Comparison of ENCODE assay signal across 16 cellular contexts in genomic region chr4:156495836-156496235, GRCh38.
DNase-seq lines count a peak whose midpoint lies in the region; ATAC-seq and TF ChIP-seq lines count a peak whose summit lies in the region.
"Had no signal": no experiment of that assay in that cellular context is flagged by ENCODE, and none has a peak within 500 bp of the region (broad histone marks: within the 10 kb centered on the region; RNA-seq: fewer than 3 reads in every experiment).

No MANE protein-coding gene starts in this region.

- DNase-seq in mammary epithelial cell (peak; percentile 2), breast epithelium (ENCODE audit: low spot score in 2 of 2) (no peak), PC-3 (peak; percentile 20), fibroblast of villous mesenchyme (ENCODE audit: low read depth) (peak; percentile 19), smooth muscle cell (lab: John Stamatoyannopoulos, UW; ENCODE audit: unreplicated experiment) (no peak), OCI-LY7 (ENCODE audit: low spot score) (no peak), stomach (no peak)
- DNase-seq: AML-193; Caco-2; CD8-positive, alpha-beta memory T cell; DND-41; GF-D8; H7 had no signal

- ATAC-seq in PC-3 (peak; percentile 43), GM21423 (IDR thresholded peaks at IDR 0.05; ENCODE audit: unreplicated experiment) (no peak)

- BruUV-seq in mammary epithelial cell (replicated peaks; lab: Mats Ljungman, UMichigan) (no TSS peak), PC-3 (replicated peaks; lab: Mats Ljungman, UMichigan) (no TSS peak), OCI-LY7 (replicated peaks; lab: Mats Ljungman, UMichigan) (no TSS peak)

- H3K4me1 ChIP-seq in mammary epithelial cell (ENCODE audit: insufficient read depth, low read length) (no peaks in the 10 kb centered on the region), breast epithelium (no peaks in the 10 kb centered on the region), PC-3 (ENCODE audit: insufficient read depth, low read length) (0 out of 2 replicates have a peak, but pooled peaks cover 7% of the 10 kb centered on the region), smooth muscle cell (ENCODE audit: low read depth) (no peaks in the 10 kb centered on the region), OCI-LY7 (ENCODE audit: insufficient read depth, low read length, poor library complexity, severe bottlenecking) (no peaks in the 10 kb centered on the region), stomach (no peaks in the 10 kb centered on the region)
- H3K4me1 ChIP-seq: Caco-2 had no signal

- H3K27me3 ChIP-seq in mammary epithelial cell (ENCODE audit: insufficient read depth, low read length) = no peaks in the 10 kb centered on the region
- no peaks in the 10 kb centered on the region for H3K27me3 ChIP-seq in breast epithelium
- H3K27me3 ChIP-seq in PC-3 (ENCODE audit: low read length) = no peaks in the 10 kb centered on the region
- H3K27me3 ChIP-seq in smooth muscle cell (ENCODE audit: low read depth) = no peaks in the 10 kb centered on the region
- no peaks in the 10 kb centered on the region for H3K27me3 ChIP-seq in stomach
- H3K27me3 ChIP-seq: BLaER1 had no signal

- POLR2A ChIA-PET in PC-3 (lab: Charles Lee; ENCODE audit: unreplicated experiment) = no interaction called here
- POLR2A ChIA-PET in OCI-LY7 (lab: Charles Lee) = no interaction called here

- H3K9me3 ChIP-seq in mammary epithelial cell (replicated peaks; ENCODE audit: insufficient read depth, low read length) (no peaks in the 10 kb centered on the region), breast epithelium (no peaks in the 10 kb centered on the region), PC-3 (ENCODE audit: low read length) (no peaks in the 10 kb centered on the region), smooth muscle cell (replicated peaks; ENCODE audit: low read depth) (no peaks in the 10 kb centered on the region), OCI-LY7 (ENCODE audit: low read length) (no peaks in the 10 kb centered on the region), stomach (no peaks in the 10 kb centered on the region)
- H3K9me3 ChIP-seq: BLaER1, Caco-2 had no signal

- 6% methylated on average over 1 of the region's 1 CpG for WGBS in mammary epithelial cell (ENCODE audit: low coverage, missing lambda C conversion rate)
- WGBS in smooth muscle cell (ENCODE audit: low lambda C conversion rate) = 64% methylated on average over 1 of the region's 1 CpG
- WGBS in stomach, 5 donors = 36 to 59% (median 46%) methylated on average over 1 of the region's 1 CpG

- no peak overlapping the region for H3K27ac ChIP-seq in mammary epithelial cell (ENCODE audit: insufficient read depth, low read depth, low read length)
- no peak overlapping the region for H3K27ac ChIP-seq in breast epithelium
- H3K27ac ChIP-seq in PC-3 (ENCODE audit: low read length) = peak overlapping the region; percentile 40
- no peak overlapping the region for H3K27ac ChIP-seq in smooth muscle cell (ENCODE audit: low read depth)
- no peak overlapping the region for H3K27ac ChIP-seq in OCI-LY7 (ENCODE audit: low read depth, low read length, poor library complexity, severe bottlenecking)
- no peak overlapping the region for H3K27ac ChIP-seq in stomach
- H3K27ac ChIP-seq: 22Rv1, BLaER1 had no signal

- H3K4me3 ChIP-seq in mammary epithelial cell (replicated peaks in 1 of 3; ENCODE audit: insufficient read depth in 1 of 3, low read depth in 2 of 3, low read length in 3 of 3) = no peak overlapping the region
- no peak overlapping the region for H3K4me3 ChIP-seq in breast epithelium
- no peak overlapping the region for H3K4me3 ChIP-seq in PC-3 (ENCODE audit: low read length)
- no peak overlapping the region for H3K4me3 ChIP-seq in fibroblast of villous mesenchyme (ENCODE audit: low read depth, low read length)
- no peak overlapping the region for H3K4me3 ChIP-seq in smooth muscle cell
- no peak overlapping the region for H3K4me3 ChIP-seq in OCI-LY7 (ENCODE audit: low read depth, low read length, poor library complexity, severe bottlenecking)
- no peak overlapping the region for H3K4me3 ChIP-seq in stomach
- H3K4me3 ChIP-seq: BLaER1 had no signal

- H3K36me3 ChIP-seq in mammary epithelial cell (ENCODE audit: insufficient read depth, low read length) (no peaks in the 10 kb centered on the region), breast epithelium (no peaks in the 10 kb centered on the region), PC-3 (ENCODE audit: low read depth, low read length) (no peaks in the 10 kb centered on the region), smooth muscle cell (ENCODE audit: low read depth) (no peaks in the 10 kb centered on the region), OCI-LY7 (ENCODE audit: insufficient read depth, low read length) (no peaks in the 10 kb centered on the region), stomach (no peaks in the 10 kb centered on the region)
- H3K36me3 ChIP-seq: BLaER1 had no signal

- CTCF ChIA-PET in mammary epithelial cell (lab: Charles Lee; ENCODE audit: low non-redundant PET) = no interaction called here
- CTCF ChIA-PET in PC-3 (lab: Charles Lee) = no interaction called here
- CTCF ChIA-PET in OCI-LY7 (lab: Charles Lee; ENCODE audit: unreplicated experiment) = no interaction called here

- H3K79me2 ChIP-seq in mammary epithelial cell (ENCODE audit: insufficient read depth, low read length) (no peaks in the 10 kb centered on the region), PC-3 (ENCODE audit: low read length) (no peaks in the 10 kb centered on the region), smooth muscle cell (ENCODE audit: low read depth) (no peaks in the 10 kb centered on the region), OCI-LY7 (ENCODE audit: insufficient read depth, low read depth, low read length) (no peaks in the 10 kb centered on the region)

- TF ChIP-seq CTCF in mammary epithelial cell (conservative IDR thresholded peaks at IDR 0.05 in 1 of 2, IDR thresholded peaks at IDR 0.05 in 1 of 2; ENCODE audit: extremely low read depth in 1 of 2, insufficient read depth in 1 of 2, low read depth in 1 of 2, low read length in 2 of 2) = no peak
- TF ChIP-seq CTCF in breast epithelium (IDR thresholded peaks at IDR 0.05) = no peak
- TF ChIP-seq CTCF in PC-3 (conservative IDR thresholded peaks at IDR 0.05; ENCODE audit: low read depth, low read length) = no peak
- no peak for TF ChIP-seq CTCF in fibroblast of villous mesenchyme (IDR thresholded peaks at IDR 0.05; ENCODE audit: insufficient read depth, low read depth, low read length)
- TF ChIP-seq CTCF in smooth muscle cell (IDR thresholded peaks at IDR 0.05; ENCODE audit: borderline replicate concordance, insufficient read depth, poor library complexity, severe bottlenecking) = no peak
- TF ChIP-seq CTCF in OCI-LY7 (conservative IDR thresholded peaks at IDR 0.05; ENCODE audit: low read length) = no peak
- no peak for TF ChIP-seq CTCF in stomach (IDR thresholded peaks at IDR 0.05)

- TF ChIP-seq POLR2A in breast epithelium (IDR thresholded peaks at IDR 0.05) (no peak), stomach (IDR thresholded peaks at IDR 0.05) (no peak)

- H3K4me2 ChIP-seq in mammary epithelial cell (ENCODE audit: insufficient read depth, low read depth, low read length) = no peak overlapping the region
- no peak overlapping the region for H3K4me2 ChIP-seq in PC-3 (ENCODE audit: low read length)
- no peak overlapping the region for H3K4me2 ChIP-seq in smooth muscle cell
- no peak overlapping the region for H3K4me2 ChIP-seq in OCI-LY7 (ENCODE audit: low read length)
- H3K4me2 ChIP-seq: BLaER1 had no signal

- H4K20me1 ChIP-seq in mammary epithelial cell (ENCODE audit: insufficient read depth, low read length) (no peaks in the 10 kb centered on the region), PC-3 (ENCODE audit: low read length) (no peaks in the 10 kb centered on the region), smooth muscle cell (ENCODE audit: low read depth) (no peaks in the 10 kb centered on the region), OCI-LY7 (ENCODE audit: insufficient read depth, low read length) (no peaks in the 10 kb centered on the region)
- H4K20me1 ChIP-seq: BLaER1 had no signal

- no peaks in the 10 kb centered on the region for H3K9me2 ChIP-seq in PC-3 (replicated peaks; ENCODE audit: low read length)
- H3K9me2 ChIP-seq in OCI-LY7 (ENCODE audit: insufficient read depth, low read length) = no peaks in the 10 kb centered on the region

- no peak for TF ChIP-seq EP300 in stomach (IDR thresholded peaks at IDR 0.05)

- H3F3A ChIP-seq in PC-3 (ENCODE audit: low read length, unreplicated experiment) (no peaks in the 10 kb centered on the region), smooth muscle cell (ENCODE audit: low read depth) (no peaks in the 10 kb centered on the region)

- H3K9ac ChIP-seq in mammary epithelial cell (ENCODE audit: insufficient read depth, low read length) (no peak overlapping the region), PC-3 (ENCODE audit: low read length) (no peak overlapping the region), smooth muscle cell (ENCODE audit: low read depth) (no peak overlapping the region)
- H3K9ac ChIP-seq: BLaER1 had no signal

- dilution Hi-C loops in mammary epithelial cell (cut with HindIII; ENCODE audit: low sequenced_read_pairs) = no loop called here

- H2AFZ ChIP-seq in mammary epithelial cell (ENCODE audit: low read depth, low read length) (peak overlapping the region; percentile 55), PC-3 (ENCODE audit: low read length) (no peak overlapping the region), smooth muscle cell (ENCODE audit: low read depth) (peak overlapping the region; percentile 68), OCI-LY7 (ENCODE audit: low read length) (no peak overlapping the region)

- intact Hi-C loops in mammary epithelial cell (cut with micrococcal nuclease) (no loop called here), breast epithelium (cut with DNase I; ENCODE audit: low total_unique reads) (no loop called here), PC-3 (cut with micrococcal nuclease) (loop anchor here (2.0 to 5.0 kb wide), 2 partner anchors 19 to 86 kb away; no protein-coding TSS in a partner anchor), OCI-LY7 (cut with micrococcal nuclease; ENCODE audit: unreplicated experiment) (no loop called here), stomach (cut with DNase I; ENCODE audit: low total_unique reads) (no loop called here)

- in situ Hi-C loops in mammary epithelial cell (cut with MboI; ENCODE audit: low sequenced_read_pairs in 2 of 2) = no loop called here

Comparison
In these comparisons a context has a peak if more than half of its experiments do, and no peak if none do; other contexts are left out.
1. DNase-seq: peak in mammary epithelial cell (single experiment), PC-3 (single experiment) and fibroblast of villous mesenchyme (single experiment); none in breast epithelium (0 of 2), smooth muscle cell (single experiment), OCI-LY7 (single experiment) and stomach (single experiment).
2. H2AFZ ChIP-seq: peak in mammary epithelial cell (single experiment) and smooth muscle cell (single experiment); none in PC-3 (single experiment) and OCI-LY7 (single experiment).